In the genomic region with DNA sequence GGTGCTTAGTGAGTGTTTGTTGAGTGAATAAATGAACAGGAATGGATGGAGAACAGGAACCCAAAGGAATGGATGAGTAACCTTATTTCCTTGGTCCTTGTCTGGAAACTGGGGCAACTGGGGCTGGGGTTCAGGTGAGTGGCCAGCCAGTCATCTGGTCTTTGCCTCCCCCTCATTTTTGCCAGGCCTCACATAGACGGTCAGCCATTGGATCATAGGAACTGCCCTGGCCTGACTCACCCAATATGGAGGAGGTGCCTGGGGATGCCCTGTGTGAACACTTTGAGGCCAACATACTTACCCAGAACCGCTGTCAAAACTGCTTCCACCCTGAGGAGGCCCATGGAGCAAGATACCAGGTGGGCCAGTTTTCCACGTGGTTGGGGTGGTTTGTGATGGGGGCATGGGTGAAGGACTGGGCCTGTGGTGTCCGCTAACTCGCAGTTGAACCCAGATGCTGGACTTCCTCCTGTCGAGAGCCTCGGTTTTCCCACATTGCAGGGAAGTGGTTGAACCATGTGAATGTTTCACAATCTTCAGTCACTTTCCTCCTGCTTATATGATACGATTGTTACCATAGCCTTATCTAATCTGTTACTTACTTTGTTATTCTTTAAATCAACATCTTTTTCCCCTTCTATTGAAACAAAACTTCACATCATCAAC, we compare ENCODE assay signal across 1 cellular context.
TF ChIP-seq lines count a peak whose summit lies in the region.

No MANE protein-coding gene starts in this region.

TF ChIP-seq in HepG2, 621 proteins besides CTCF, POLR2A, EP300 and RAD21:
- TF ChIP-seq, protein P1, sequence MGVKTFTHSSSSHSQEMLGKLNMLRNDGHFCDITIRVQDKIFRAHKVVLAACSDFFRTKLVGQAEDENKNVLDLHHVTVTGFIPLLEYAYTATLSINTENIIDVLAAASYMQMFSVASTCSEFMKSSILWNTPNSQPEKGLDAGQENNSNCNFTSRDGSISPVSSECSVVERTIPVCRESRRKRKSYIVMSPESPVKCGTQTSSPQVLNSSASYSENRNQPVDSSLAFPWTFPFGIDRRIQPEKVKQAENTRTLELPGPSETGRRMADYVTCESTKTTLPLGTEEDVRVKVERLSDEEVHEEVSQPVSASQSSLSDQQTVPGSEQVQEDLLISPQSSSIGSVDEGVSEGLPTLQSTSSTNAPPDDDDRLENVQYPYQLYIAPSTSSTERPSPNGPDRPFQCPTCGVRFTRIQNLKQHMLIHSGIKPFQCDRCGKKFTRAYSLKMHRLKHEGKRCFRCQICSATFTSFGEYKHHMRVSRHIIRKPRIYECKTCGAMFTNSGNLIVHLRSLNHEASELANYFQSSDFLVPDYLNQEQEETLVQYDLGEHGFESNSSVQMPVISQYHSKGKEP (CRISPR knock-in tag; IDR thresholded peaks at IDR 0.05) = no peak
- no peak for TF ChIP-seq ATAD3A (CRISPR knock-in tag; IDR thresholded peaks at IDR 0.05)
- TF ChIP-seq ISX (CRISPR knock-in tag; conservative IDR thresholded peaks at IDR 0.05) = no peak
- TF ChIP-seq SUZ12 (IDR thresholded peaks at IDR 0.05; ENCODE audit: low read depth, low read length) = no peak
